In genomic region chr1:202016717-202017384, GRCh38 we compare ENCODE assay signal across 20 cellular contexts. TPM values are rescaled to one million over a fixed set of nuclear protein-coding genes. Genes with fewer than 3 reads are reported as not detected.
DNase-seq lines count a peak whose midpoint lies in the region; ATAC-seq and TF ChIP-seq lines count a peak whose summit lies in the region.
"Had no signal": no experiment of that assay in that cellular context is flagged by ENCODE, and none has a peak within 500 bp of the region (broad histone marks: within the 10 kb centered on the region; RNA-seq: fewer than 3 reads in every experiment).

No MANE protein-coding gene starts in this region.

- no peak for ATAC-seq in HG03095 (IDR thresholded peaks at IDR 0.05; ENCODE audit: unreplicated experiment)
- ATAC-seq: naive thymus-derived CD8-positive, alpha-beta T cell had no signal

- no peak overlapping the region for H3K4me3 ChIP-seq in esophagus squamous epithelium
- H3K4me3 ChIP-seq in parathyroid adenoma (ENCODE audit: low read depth, low read length): peak overlapping the region; percentile 32
- H3K4me3 ChIP-seq: esophagus muscularis mucosa, SJSA1, suprapubic skin had no signal

- H3K9me3 ChIP-seq in esophagus squamous epithelium (no peaks in the 10 kb centered on the region), parathyroid adenoma (ENCODE audit: control insufficient read depth, low read length) (no peaks in the 10 kb centered on the region)
- H3K9me3 ChIP-seq: esophagus muscularis mucosa, SJSA1, suprapubic skin had no signal

- intact Hi-C loops in esophagus squamous epithelium (cut with DNase I): no loop called here

- no peak for TF ChIP-seq POLR2A in esophagus squamous epithelium (IDR thresholded peaks at IDR 0.05)

- 81 to 82% methylated on average over 6 of the region's 6 CpGs for WGBS in esophagus squamous epithelium, 2 donors

- TF ChIP-seq CTCF in C4-2B (conservative IDR thresholded peaks at IDR 0.05) (no peak), esophagus squamous epithelium (IDR thresholded peaks at IDR 0.05) (no peak), parathyroid adenoma (IDR thresholded peaks at IDR 0.05) (no peak)

- H3K4me1 ChIP-seq in esophagus squamous epithelium: peaks cover 18 to 84% (median 19%) of the 10 kb centered on the region in 3 donors
- peaks cover 34% of the 10 kb centered on the region for H3K4me1 ChIP-seq in parathyroid adenoma
- H3K4me1 ChIP-seq: esophagus muscularis mucosa had no signal

- H3K9ac ChIP-seq in parathyroid adenoma: no peak overlapping the region
- H3K9ac ChIP-seq: KMS-11 had no signal

- H3K4me2 ChIP-seq in parathyroid adenoma (ENCODE audit: low read length): peak overlapping the region; percentile 40
- H3K4me2 ChIP-seq: KMS-11 had no signal

- H3K27me3 ChIP-seq in esophagus squamous epithelium: peaks cover 0 to 9% (median 0%) of the 10 kb centered on the region in 4 donors
- H3K27me3 ChIP-seq in parathyroid adenoma (ENCODE audit: control insufficient read depth, insufficient read depth, low read length): no peaks in the 10 kb centered on the region
- H3K27me3 ChIP-seq: SJSA1, suprapubic skin had no signal

- H3K27ac ChIP-seq in C4-2B (peak overlapping the region; percentile 82), esophagus squamous epithelium (peak overlapping the region; percentile 89 to 94 (median 92)), parathyroid adenoma (peak overlapping the region; percentile 90)
- H3K27ac ChIP-seq: esophagus muscularis mucosa, KMS-11, SJSA1, suprapubic skin had no signal

- DNase-seq in LoVo (ENCODE audit: low spot score) (peak; percentile 48), esophagus squamous epithelium (lab: John Stamatoyannopoulos, UW) (no peak), GDM1 (lab: John Stamatoyannopoulos, UW) (no peak), SKM-1 treated with dmso at 0.1 percent for 144 hours (lab: John Stamatoyannopoulos, UW; ENCODE audit: unreplicated experiment) (no peak), SKM-1 (lab: John Stamatoyannopoulos, UW; ENCODE audit: unreplicated experiment) (no peak)
- DNase-seq: activated CD4-positive, alpha-beta T cell treated with anti-CD3 and anti-CD28 coated beads, Interleukin-2, amount 50 U/mL, for 4 hours; activated CD8-positive, alpha-beta memory T cell treated with anti-CD3 and anti-CD28 coated beads, Interleukin-2, amount 50 U/mL, for 48 hours; C1 segment of cervical spinal cord; DMS 273 treated with DMSO at 0.1 percent for 48 hours; effector memory CD4-positive, alpha-beta T cell; mammary epithelial cell; naive thymus-derived CD8-positive, alpha-beta T cell; T-helper 2 cell had no signal

- H3K79me2 ChIP-seq in parathyroid adenoma: peaks cover 1% of the 10 kb centered on the region

- H3K36me3 ChIP-seq in esophagus squamous epithelium: peaks cover 0 to 52% (median 12%) of the 10 kb centered on the region in 3 donors
- no peaks in the 10 kb centered on the region for H3K36me3 ChIP-seq in parathyroid adenoma (ENCODE audit: control insufficient read depth, insufficient read depth, low read length)
- H3K36me3 ChIP-seq: SJSA1 had no signal

- no peak overlapping the region for H2AFZ ChIP-seq in parathyroid adenoma

RNA-seq across cellular contexts. Expression of gene ELF3, which starts 6.5 kb away (rescaled TPM):
- total RNA-seq in esophagus squamous epithelium: 100 to 1,000 TPM; 146 to 432 (median 253) TPM

RNA-seq across cellular contexts. Expression of gene RNPEP, which starts 34.4 kb away (rescaled TPM):
- total RNA-seq in esophagus squamous epithelium: 100 to 1,000 TPM in 1 of 4 donors, 10 to 100 TPM in 3; 44.6 to 129 (median 72.2) TPM
